In the genomic region with DNA sequence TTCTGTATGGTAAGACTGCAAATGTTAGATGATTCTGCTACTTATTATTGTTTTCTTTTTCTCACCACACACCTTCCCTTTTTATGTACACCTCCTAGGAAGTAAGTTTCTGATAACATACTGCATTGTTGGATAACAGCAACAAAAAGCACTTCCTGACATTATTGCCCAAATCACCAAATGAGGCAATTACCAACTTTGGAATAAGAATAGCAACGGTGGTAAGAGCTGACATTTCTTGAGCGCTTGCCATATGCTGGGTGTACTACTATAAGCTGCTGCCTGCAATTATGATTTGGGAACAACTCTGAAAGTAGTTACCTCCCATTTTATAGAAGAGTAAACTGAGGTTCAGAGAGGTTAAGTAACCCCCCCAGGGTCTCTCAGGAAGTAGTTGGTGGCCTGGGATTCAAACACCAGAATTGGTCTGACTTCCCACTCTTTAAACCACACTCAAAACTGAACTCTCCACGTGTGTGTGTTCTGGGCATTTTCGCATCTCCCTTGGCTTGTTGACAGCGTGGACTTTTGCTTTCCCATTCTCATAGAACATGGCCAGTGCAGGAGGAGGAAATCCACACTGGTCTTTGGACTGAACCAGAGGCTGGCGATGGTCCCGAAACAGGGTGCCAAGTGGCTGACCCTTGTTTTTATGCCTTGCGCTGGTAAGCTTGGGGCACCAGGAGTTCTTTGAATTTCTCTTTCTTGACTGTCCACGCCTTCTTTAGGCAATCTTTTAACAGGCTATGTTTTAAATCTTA, we compare ENCODE assay signal across 13 cellular contexts.
DNase-seq lines count a peak whose midpoint lies in the region; ATAC-seq and TF ChIP-seq lines count a peak whose summit lies in the region.
"Had no signal": no experiment of that assay in that cellular context is flagged by ENCODE, and none has a peak within 500 bp of the region (broad histone marks: within the 10 kb centered on the region; RNA-seq: fewer than 3 reads in every experiment).

No MANE protein-coding gene starts in this region.

- H3K27me3 ChIP-seq in ascending aorta (no peaks in the 10 kb centered on the region), trophoblast cell (ENCODE audit: insufficient read depth, low read length) (no peaks in the 10 kb centered on the region), tibial artery (no peaks in the 10 kb centered on the region)

- H3K4me1 ChIP-seq in ascending aorta (peaks cover 13 to 53% of the 10 kb centered on the region in 2 donors), trophoblast cell (ENCODE audit: control insufficient read depth in 1 of 2, insufficient read depth in 2 of 2, low read length in 2 of 2) (peaks cover 30 to 33% of the 10 kb centered on the region in 2 experiments), tibial artery (peaks cover 0 to 88% (median 60%) of the 10 kb centered on the region in 4 donors)

- H2AK5ac ChIP-seq in trophoblast cell (ENCODE audit: low read length), result no peak overlapping the region

- H3K9me3 ChIP-seq in ascending aorta (no peaks in the 10 kb centered on the region), trophoblast cell (ENCODE audit: insufficient read depth, low read depth, low read length) (no peaks in the 10 kb centered on the region), tibial artery (no peaks in the 10 kb centered on the region)

- no peak overlapping the region for H3K14ac ChIP-seq in trophoblast cell (ENCODE audit: low read length)

- peak overlapping the region; percentile 64 to 72 for H3K27ac ChIP-seq in ascending aorta
- H3K27ac ChIP-seq in trophoblast cell (ENCODE audit: low read depth, low read length), result no peak overlapping the region
- peak overlapping the region; percentile 51 for H3K27ac ChIP-seq in tibial artery
- H3K27ac ChIP-seq: epithelial cell of prostate had no signal

- intact Hi-C loops in ascending aorta (cut with DNase I), result loop anchor here (2.0 to 5.0 kb wide), 2 partner anchors 53 to 106 kb away; no protein-coding TSS in a partner anchor
- intact Hi-C loops in tibial artery (cut with DNase I; ENCODE audit: low total_unique reads), result loop anchor here (10.0 kb wide), 1 partner anchor 67 kb away; a partner anchor contains a TSS

- H2BK12ac ChIP-seq in trophoblast cell (ENCODE audit: low read length), result peak overlapping the region; percentile 58

- no peak overlapping the region for H4K91ac ChIP-seq in trophoblast cell (ENCODE audit: low read depth, low read length)

- H3K79me2 ChIP-seq in trophoblast cell (ENCODE audit: control insufficient read depth, insufficient read depth, low read length, poor library complexity), result peaks cover 15% of the 10 kb centered on the region

- no peak overlapping the region for H3K9ac ChIP-seq in trophoblast cell (ENCODE audit: low read length)

- H3K36me3 ChIP-seq in ascending aorta (no peaks in the 10 kb centered on the region), trophoblast cell (ENCODE audit: control insufficient read depth in 1 of 2, insufficient read depth in 2 of 2, low read length in 2 of 2) (peaks cover 0 to 2% of the 10 kb centered on the region in 2 experiments), tibial artery (no peaks in the 10 kb centered on the region)

- no CpG with 5 or more reads among the region's 9 CpGs for WGBS in trophoblast cell (ENCODE audit: extremely low coverage, insufficient coverage, insufficient read length)

- H2BK5ac ChIP-seq in trophoblast cell (ENCODE audit: low read depth, low read length, poor library complexity), result no peak overlapping the region

- ATAC-seq in HG03571 (IDR thresholded peaks at IDR 0.05; ENCODE audit: unreplicated experiment) (no peak), GM21723 (IDR thresholded peaks at IDR 0.05; ENCODE audit: unreplicated experiment) (no peak)
- ATAC-seq: left colon; naive thymus-derived CD8-positive, alpha-beta T cell; stimulated activated memory B cell treated with anti-CD40 and anti-IgM and Interleukin-4, amounts not matched to agents 10 μg/mL and 1 μg/mL and 100 μg/mL, for 72 hours had no signal

- H2AFZ ChIP-seq in trophoblast cell (ENCODE audit: insufficient read depth, low read length, poor library complexity), result no peak overlapping the region

- H3K79me1 ChIP-seq in trophoblast cell (ENCODE audit: low read length), result peaks cover 15% of the 10 kb centered on the region

- H2BK120ac ChIP-seq in trophoblast cell (ENCODE audit: insufficient read depth, low read length, poor library complexity), result no peak overlapping the region

- H3K18ac ChIP-seq in trophoblast cell (ENCODE audit: low read length), result no peak overlapping the region

- H3K4ac ChIP-seq in trophoblast cell (ENCODE audit: low read depth, low read length), result peak overlapping the region; percentile 82

- H3K23ac ChIP-seq in trophoblast cell (ENCODE audit: low read length), result no peak overlapping the region

- no peak overlapping the region for H4K8ac ChIP-seq in trophoblast cell (ENCODE audit: low read depth, low read length)

- DNase-seq in ascending aorta (ENCODE audit: low spot score in 2 of 2), result no peak
- peak; percentile 49 for DNase-seq in globus pallidus (ENCODE audit: low spot score)
- no peak for DNase-seq in trophoblast cell
- peak; percentile 44 to 87 for DNase-seq in tibial artery
- no peak for DNase-seq in effector CD4-positive, alpha-beta T cell
- DNase-seq: left colon; naive thymus-derived CD8-positive, alpha-beta T cell; NCI-H1048; NK-92 treated with Interleukin-12 subunit alpha and Interleukin-12 subunit beta, amount 100 ng/mL, for 24 hours had no signal

- no peak overlapping the region for H3K4me3 ChIP-seq in ascending aorta
- H3K4me3 ChIP-seq in trophoblast cell (ENCODE audit: low read depth, low read length), result no peak overlapping the region
- no peak overlapping the region for H3K4me3 ChIP-seq in tibial artery

- TF ChIP-seq CTCF in ascending aorta (IDR thresholded peaks at IDR 0.05), result no peak
- no peak for TF ChIP-seq CTCF in tibial artery (IDR thresholded peaks at IDR 0.05)

- H3K4me2 ChIP-seq in trophoblast cell (ENCODE audit: low read length), result no peak overlapping the region

- no peak overlapping the region for H4K12ac ChIP-seq in trophoblast cell (ENCODE audit: low read depth, low read length)

Comparison
In these comparisons a context has a peak if more than half of its experiments do, and no peak if none do; other contexts are left out.
1. DNase-seq: peak in globus pallidus (single experiment) and tibial artery (2 of 2); none in ascending aorta (0 of 2), trophoblast cell (0 of 2) and effector CD4-positive, alpha-beta T cell (single experiment).